ENCODE assay signal across 19 cellular contexts in the genomic region with DNA sequence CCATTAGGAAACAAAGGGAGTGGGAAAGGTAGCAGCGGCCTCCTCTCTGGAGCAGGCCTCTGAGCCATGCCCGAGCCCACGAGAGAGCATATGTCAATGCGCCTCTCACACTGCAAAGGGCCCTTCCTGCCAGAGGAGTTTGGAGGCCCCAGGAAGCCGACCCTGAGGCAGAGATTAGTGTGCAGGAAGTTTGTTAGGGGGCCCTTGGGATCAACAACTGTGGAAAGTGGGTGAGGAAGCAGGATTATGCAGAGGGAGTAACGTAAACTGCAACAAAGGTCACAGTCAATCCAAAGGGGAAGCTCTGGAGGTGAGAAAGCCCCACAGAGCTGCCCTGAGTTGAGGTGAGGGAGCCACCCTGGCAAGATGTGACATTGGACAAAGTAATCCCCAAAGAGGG. TPM values are rescaled to one million over a fixed set of nuclear protein-coding genes. Genes with fewer than 3 reads are reported as not detected.
DNase-seq lines count a peak whose midpoint lies in the region; ATAC-seq, FAIRE-seq and TF ChIP-seq lines count a peak whose summit lies in the region.
"Had no signal": no experiment of that assay in that cellular context is flagged by ENCODE, and none has a peak within 500 bp of the region (broad histone marks: within the 10 kb centered on the region; RNA-seq: fewer than 3 reads in every experiment).

No MANE protein-coding gene starts in this region.

- no peak overlapping the region for H3K18ac ChIP-seq in mesendoderm (ENCODE audit: low read length)

- no peaks in the 10 kb centered on the region for H3K27me3 Mint-ChIP-seq in osteocyte (ENCODE audit: unreplicated experiment)
- no peaks in the 10 kb centered on the region for H3K27me3 Mint-ChIP-seq in WTC11 (ENCODE audit: low read depth)
- H3K27me3 Mint-ChIP-seq: CD4-positive, alpha-beta T cell had no signal

- no peak overlapping the region for H2AK5ac ChIP-seq in mesendoderm (ENCODE audit: low read length)

- POLR2A ChIA-PET in WTC11 (lab: Charles Lee): interaction anchor here (1.1 kb wide), 1 partner anchor 39 kb away, joined by 3 read pairs; no protein-coding TSS in a partner anchor

- CTCF ChIA-PET in WTC11 (lab: Charles Lee): interaction anchor here (0.9 to 1.1 kb wide), 2 partner anchors 16 to 92 kb away, joined by 3 to 4 read pairs; no protein-coding TSS in a partner anchor

- H3K4ac ChIP-seq in mesendoderm (ENCODE audit: low read depth, low read length): no peak overlapping the region

- H3K36me3 Mint-ChIP-seq in osteocyte (ENCODE audit: unreplicated experiment) (no peaks in the 10 kb centered on the region), WTC11 (no peaks in the 10 kb centered on the region)

- H3K9ac ChIP-seq in mesendoderm (ENCODE audit: low read length): no peak overlapping the region

- H3K27ac ChIP-seq in WERI-Rb-1: peak overlapping the region; percentile 97
- H3K27ac ChIP-seq in mesendoderm (ENCODE audit: low read depth, low read length): no peak overlapping the region
- peak overlapping the region; percentile 28 to 31 for H3K27ac ChIP-seq in small intestine (ENCODE audit: low read depth in 1 of 2, low read length in 1 of 2)

- H2BK120ac ChIP-seq in mesendoderm (ENCODE audit: low read depth, low read length): no peak overlapping the region

- H3K9me3 ChIP-seq in WERI-Rb-1 (ENCODE audit: severe bottlenecking) (no peaks in the 10 kb centered on the region), small intestine (ENCODE audit: control insufficient read depth, low read depth) (no peaks in the 10 kb centered on the region)

- H3K4me1 ChIP-seq in mesendoderm (ENCODE audit: control insufficient read depth, low read depth, low read length): peaks cover 4% of the 10 kb centered on the region
- H3K4me1 ChIP-seq in small intestine (ENCODE audit: control insufficient read depth in 2 of 2, insufficient read depth in 1 of 2, low read depth in 1 of 2, low read length in 1 of 2): peaks cover 0 to 3% of the 10 kb centered on the region in 2 donors

- TF ChIP-seq POLR2A in NB4 (IDR thresholded peaks at IDR 0.05; ENCODE audit: extremely low read depth, insufficient read length): no peak

- H3K79me2 ChIP-seq in mesendoderm (ENCODE audit: control insufficient read depth, insufficient read depth, low read length): no peaks in the 10 kb centered on the region

- H3K79me1 ChIP-seq in mesendoderm (ENCODE audit: low read length): no peaks in the 10 kb centered on the region

- peak overlapping the region; percentile 25 for H3K56ac ChIP-seq in mesendoderm (ENCODE audit: low read length)

- H3K23ac ChIP-seq in mesendoderm (ENCODE audit: low read length): no peak overlapping the region

- no CpG with 5 or more reads among the region's 6 CpGs for WGBS in mesendoderm (ENCODE audit: extremely low coverage, insufficient coverage, low lambda C conversion rate)
- 75 to 89% (median 76%) methylated on average over 6 of the region's 6 CpGs for WGBS in small intestine, 3 donors

- DNase-seq in NB4 (ENCODE audit: low read depth) (peak; percentile 51), WERI-Rb-1 (peak; percentile 77), mesendoderm (no peak), small intestine (no peak), osteocyte (ENCODE audit: extremely low spot score, unreplicated experiment) (no peak), WTC11 (ENCODE audit: low spot score) (no peak)
- DNase-seq: ACHN; CD4-positive, alpha-beta T cell; DND-41; GF-D8; GOT3; KBM-7; NCI-H1092; NCI-H1694; NCI-H446 treated with DMSO at 0.1 percent for 48 hours; NCI-H748 treated with DMSO at 0.1 percent for 48 hours; SHP77 had no signal

- H4K8ac ChIP-seq in mesendoderm (ENCODE audit: low read depth, low read length): no peak overlapping the region

- H3K27ac Mint-ChIP-seq in osteocyte (ENCODE audit: unreplicated experiment): no peak overlapping the region
- no peak overlapping the region for H3K27ac Mint-ChIP-seq in WTC11
- H3K27ac Mint-ChIP-seq: CD4-positive, alpha-beta T cell had no signal

- H3K4me3 ChIP-seq in NB4 (ENCODE audit: low read depth, low read length) (no peak overlapping the region), WERI-Rb-1 (ENCODE audit: low read depth, low read length) (no peak overlapping the region), mesendoderm (ENCODE audit: low read length) (no peak overlapping the region), small intestine (ENCODE audit: low read depth in 1 of 2, low read length in 2 of 2) (no peak overlapping the region)

- H3K36me3 ChIP-seq in WERI-Rb-1 (no peaks in the 10 kb centered on the region; the same call in 1 of the 2 replicates), mesendoderm (ENCODE audit: control insufficient read depth, insufficient read depth, low read length) (no peaks in the 10 kb centered on the region), small intestine (ENCODE audit: control insufficient read depth in 2 of 2, insufficient read depth in 2 of 2, low read length in 2 of 2) (no peaks in the 10 kb centered on the region)

- no peak overlapping the region for H3K4me2 ChIP-seq in mesendoderm (ENCODE audit: low read length)

- no peak overlapping the region for H2BK15ac ChIP-seq in mesendoderm (replicated peaks; ENCODE audit: low read depth)

- no peaks in the 10 kb centered on the region for H3K9me3 Mint-ChIP-seq in osteocyte (ENCODE audit: unreplicated experiment)
- no peaks in the 10 kb centered on the region for H3K9me3 Mint-ChIP-seq in WTC11
- H3K9me3 Mint-ChIP-seq: CD4-positive, alpha-beta T cell had no signal

- H3K4me1 Mint-ChIP-seq in osteocyte (ENCODE audit: unreplicated experiment): peaks cover 4% of the 10 kb centered on the region
- H3K4me1 Mint-ChIP-seq in WTC11: peaks cover 30% of the 10 kb centered on the region

- no peak for FAIRE-seq in small intestine (lab: Jason Lieb, UNC)

- H3K27me3 ChIP-seq in WERI-Rb-1 (ENCODE audit: insufficient read depth, low read depth, severe bottlenecking): no peaks in the 10 kb centered on the region
- H3K27me3 ChIP-seq in mesendoderm (ENCODE audit: insufficient read depth, low read length, poor library complexity): no peaks in the 10 kb centered on the region
- no peaks in the 10 kb centered on the region for H3K27me3 ChIP-seq in small intestine (ENCODE audit: control insufficient read depth in 2 of 2, insufficient read depth in 2 of 2, low read length in 2 of 2)

- ATAC-seq in WTC11 (no peak), GM21526 (IDR thresholded peaks at IDR 0.05; ENCODE audit: low FRiP score, unreplicated experiment) (no peak)
- ATAC-seq: Panc1 had no signal

- peak overlapping the region; percentile 35 for H2BK5ac ChIP-seq in mesendoderm (ENCODE audit: low read length)

- H4K5ac ChIP-seq in mesendoderm (ENCODE audit: low read length): no peak overlapping the region

- H3K4me3 Mint-ChIP-seq in osteocyte (ENCODE audit: unreplicated experiment) (no peak overlapping the region), WTC11 (no peak overlapping the region)
- H3K4me3 Mint-ChIP-seq: CD4-positive, alpha-beta T cell had no signal

- TF ChIP-seq CTCF in NB4 (IDR thresholded peaks at IDR 0.05; ENCODE audit: low read depth, low read length) (no peak), WERI-Rb-1 (IDR thresholded peaks at IDR 0.05; ENCODE audit: low read depth, low read length) (no peak), osteocyte (IDR thresholded peaks at IDR 0.05) (no peak), WTC11 (IDR thresholded peaks at IDR 0.05) (no peak)

TF ChIP-seq in WTC11, 78 proteins besides CTCF, POLR2A, EP300 and RAD21 (continues in another document):
- no peak for TF ChIP-seq NFE2L1 (CRISPR knock-in tag; IDR thresholded peaks at IDR 0.05)
- no peak for TF ChIP-seq CREB1 (CRISPR knock-in tag; IDR thresholded peaks at IDR 0.05)
- TF ChIP-seq, protein P1, sequence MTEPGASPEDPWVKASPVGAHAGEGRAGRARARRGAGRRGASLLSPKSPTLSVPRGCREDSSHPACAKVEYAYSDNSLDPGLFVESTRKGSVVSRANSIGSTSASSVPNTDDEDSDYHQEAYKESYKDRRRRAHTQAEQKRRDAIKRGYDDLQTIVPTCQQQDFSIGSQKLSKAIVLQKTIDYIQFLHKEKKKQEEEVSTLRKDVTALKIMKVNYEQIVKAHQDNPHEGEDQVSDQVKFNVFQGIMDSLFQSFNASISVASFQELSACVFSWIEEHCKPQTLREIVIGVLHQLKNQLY (CRISPR knock-in tag; IDR thresholded peaks at IDR 0.05): no peak
- no peak for TF ChIP-seq ZNF219 (CRISPR knock-in tag; IDR thresholded peaks at IDR 0.05; ENCODE audit: borderline replicate concordance)
- TF ChIP-seq, protein P2, sequence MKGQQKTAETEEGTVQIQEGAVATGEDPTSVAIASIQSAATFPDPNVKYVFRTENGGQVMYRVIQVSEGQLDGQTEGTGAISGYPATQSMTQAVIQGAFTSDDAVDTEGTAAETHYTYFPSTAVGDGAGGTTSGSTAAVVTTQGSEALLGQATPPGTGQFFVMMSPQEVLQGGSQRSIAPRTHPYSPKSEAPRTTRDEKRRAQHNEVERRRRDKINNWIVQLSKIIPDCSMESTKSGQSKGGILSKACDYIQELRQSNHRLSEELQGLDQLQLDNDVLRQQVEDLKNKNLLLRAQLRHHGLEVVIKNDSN (CRISPR knock-in tag; IDR thresholded peaks at IDR 0.05): no peak
- TF ChIP-seq, protein P3, sequence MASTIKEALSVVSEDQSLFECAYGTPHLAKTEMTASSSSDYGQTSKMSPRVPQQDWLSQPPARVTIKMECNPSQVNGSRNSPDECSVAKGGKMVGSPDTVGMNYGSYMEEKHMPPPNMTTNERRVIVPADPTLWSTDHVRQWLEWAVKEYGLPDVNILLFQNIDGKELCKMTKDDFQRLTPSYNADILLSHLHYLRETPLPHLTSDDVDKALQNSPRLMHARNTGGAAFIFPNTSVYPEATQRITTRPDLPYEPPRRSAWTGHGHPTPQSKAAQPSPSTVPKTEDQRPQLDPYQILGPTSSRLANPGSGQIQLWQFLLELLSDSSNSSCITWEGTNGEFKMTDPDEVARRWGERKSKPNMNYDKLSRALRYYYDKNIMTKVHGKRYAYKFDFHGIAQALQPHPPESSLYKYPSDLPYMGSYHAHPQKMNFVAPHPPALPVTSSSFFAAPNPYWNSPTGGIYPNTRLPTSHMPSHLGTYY (CRISPR knock-in tag; IDR thresholded peaks at IDR 0.05): no peak
- TF ChIP-seq, protein P4, sequence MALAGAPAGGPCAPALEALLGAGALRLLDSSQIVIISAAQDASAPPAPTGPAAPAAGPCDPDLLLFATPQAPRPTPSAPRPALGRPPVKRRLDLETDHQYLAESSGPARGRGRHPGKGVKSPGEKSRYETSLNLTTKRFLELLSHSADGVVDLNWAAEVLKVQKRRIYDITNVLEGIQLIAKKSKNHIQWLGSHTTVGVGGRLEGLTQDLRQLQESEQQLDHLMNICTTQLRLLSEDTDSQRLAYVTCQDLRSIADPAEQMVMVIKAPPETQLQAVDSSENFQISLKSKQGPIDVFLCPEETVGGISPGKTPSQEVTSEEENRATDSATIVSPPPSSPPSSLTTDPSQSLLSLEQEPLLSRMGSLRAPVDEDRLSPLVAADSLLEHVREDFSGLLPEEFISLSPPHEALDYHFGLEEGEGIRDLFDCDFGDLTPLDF (CRISPR knock-in tag; IDR thresholded peaks at IDR 0.05): no peak

RNA-seq across cellular contexts. Expression of a gene that starts 17.4 kb away (rescaled TPM):
- 2.7 TPM for polyA plus RNA-seq in mesendoderm (2013, experiment 1 of 2)
- 2.7 TPM for polyA plus RNA-seq in mesendoderm (2013, experiment 2 of 2)
- 1 to 10 TPM in 1 of 3 donors, under 1 TPM in 2; 0.22 to 1.9 (median 0.27) TPM for polyA plus RNA-seq in small intestine
- 19.5 and 19.9 TPM in 2 replicates for total RNA-seq in osteocyte
- total RNA-seq in WTC11 (2021): 0.76 to 1.3 TPM (median 1.0 TPM) in 3 replicates

Comparison
In these comparisons a context has a peak if more than half of its experiments do, and no peak if none do; other contexts are left out.
1. DNase-seq: peak in NB4 (single experiment) and WERI-Rb-1 (single experiment); none in mesendoderm (single experiment), small intestine (single experiment), osteocyte (single experiment) and WTC11 (single experiment).